Comparison of ENCODE assay signal across 19 cellular contexts in genomic region chr19:18769989-18770528, GRCh38. TPM values are rescaled to one million over a fixed set of nuclear protein-coding genes. Genes with fewer than 3 reads are reported as not detected.
"Had no signal": no experiment of that assay in that cellular context is flagged by ENCODE, and none has a peak within 500 bp of the region (broad histone marks: within the 10 kb centered on the region; RNA-seq: fewer than 3 reads in every experiment).

No MANE protein-coding gene starts in this region.

- H3K27me3 Mint-ChIP-seq: activated CD4-positive, alpha-beta T cell treated with anti-CD3 and anti-CD28 coated beads, Interleukin-2, amount 10 ng/mL, durations not matched to agents 24 days and 14 days; activated T-cell treated with anti-CD3 and anti-CD28 coated beads, Interleukin-2, amount 50 U/mL, for 24 hours; stimulated activated memory B cell treated with anti-CD40 and anti-IgM and Interleukin-4, amounts not matched to agents 10 μg/mL and 1 μg/mL and 100 μg/mL, for 72 hours had no signal

- H3K36me3 ChIP-seq: gastrocnemius medialis, left lung, thoracic aorta, upper lobe of right lung had no signal

- H3K9me3 Mint-ChIP-seq: activated CD4-positive, alpha-beta T cell treated with anti-CD3 and anti-CD28 coated beads, Interleukin-2, amount 10 ng/mL, durations not matched to agents 24 days and 14 days; activated naive CD4-positive, alpha-beta T cell treated with anti-CD3 and anti-CD28 coated beads for 36 hours; activated T-cell treated with anti-CD3 and anti-CD28 coated beads, Interleukin-2, amount 50 U/mL, for 24 hours; nephron; stimulated activated memory B cell treated with anti-CD40 and anti-IgM and Interleukin-4, amounts not matched to agents 10 μg/mL and 1 μg/mL and 100 μg/mL, for 72 hours had no signal

- H3K27ac ChIP-seq: gastrocnemius medialis, heart left ventricle, left lung, spleen, thoracic aorta, upper lobe of right lung had no signal

- H3K4me3 ChIP-seq: body of pancreas, gastrocnemius medialis, heart left ventricle, left lung, spleen, thoracic aorta, upper lobe of right lung had no signal

- H3K9me3 ChIP-seq: body of pancreas, gastrocnemius medialis, heart left ventricle, left lung, spleen, thoracic aorta, upper lobe of right lung had no signal

- DNase-seq: activated CD4-positive, alpha-beta T cell treated with anti-CD3 and anti-CD28 coated beads, Interleukin-2, amount 10 ng/mL, durations not matched to agents 24 days and 14 days; activated CD4-positive, CD25-positive, alpha-beta regulatory T cell; activated CD8-positive, alpha-beta T cell treated with anti-CD3 and anti-CD28 coated beads, Interleukin-2, amount 10 ng/mL, durations not matched to agents 7 days and 5 days; activated naive CD4-positive, alpha-beta T cell treated with anti-CD3 and anti-CD28 coated beads for 36 hours; activated T-cell treated with anti-CD3 and anti-CD28 coated beads, Interleukin-2, amount 50 U/mL, for 24 hours; heart left ventricle; midbrain; posterior cingulate gyrus; spleen; stimulated activated CD4-positive, alpha-beta T cell treated with anti-CD3 and anti-CD28 coated beads, Interleukin-4, amount 100 ng/mL, for 4 hours had no signal

- H3K4me1 ChIP-seq: body of pancreas, heart left ventricle, spleen, upper lobe of right lung had no signal

- H3K27ac Mint-ChIP-seq: activated CD4-positive, alpha-beta T cell treated with anti-CD3 and anti-CD28 coated beads, Interleukin-2, amount 10 ng/mL, durations not matched to agents 24 days and 14 days; activated CD8-positive, alpha-beta T cell treated with anti-CD3 and anti-CD28 coated beads, Interleukin-2, amount 10 ng/mL, durations not matched to agents 7 days and 5 days; activated naive CD4-positive, alpha-beta T cell treated with anti-CD3 and anti-CD28 coated beads for 36 hours; activated T-cell treated with anti-CD3 and anti-CD28 coated beads, Interleukin-2, amount 50 U/mL, for 24 hours; nephron; stimulated activated memory B cell treated with anti-CD40 and anti-IgM and Interleukin-4, amounts not matched to agents 10 μg/mL and 1 μg/mL and 100 μg/mL, for 72 hours had no signal

- H3K4me1 Mint-ChIP-seq: activated CD4-positive, alpha-beta T cell treated with anti-CD3 and anti-CD28 coated beads, Interleukin-2, amount 10 ng/mL, durations not matched to agents 24 days and 14 days had no signal

- H3K36me3 Mint-ChIP-seq: stimulated activated memory B cell treated with anti-CD40 and anti-IgM and Interleukin-4, amounts not matched to agents 10 μg/mL and 1 μg/mL and 100 μg/mL, for 72 hours had no signal

- ATAC-seq: activated CD8-positive, alpha-beta T cell treated with anti-CD3 and anti-CD28 coated beads, Interleukin-2, amount 10 ng/mL, durations not matched to agents 7 days and 5 days; heart left ventricle; stimulated activated memory B cell treated with anti-CD40 and anti-IgM and Interleukin-4, amounts not matched to agents 10 μg/mL and 1 μg/mL and 100 μg/mL, for 72 hours had no signal

- H3K27me3 ChIP-seq: body of pancreas, gastrocnemius medialis, heart left ventricle, left lung, spleen, upper lobe of right lung had no signal

- H3K4me3 Mint-ChIP-seq: activated CD4-positive, alpha-beta T cell treated with anti-CD3 and anti-CD28 coated beads, Interleukin-2, amount 10 ng/mL, durations not matched to agents 24 days and 14 days; activated CD8-positive, alpha-beta T cell treated with anti-CD3 and anti-CD28 coated beads, Interleukin-2, amount 10 ng/mL, durations not matched to agents 7 days and 5 days; activated naive CD4-positive, alpha-beta T cell treated with anti-CD3 and anti-CD28 coated beads for 36 hours; activated T-cell treated with anti-CD3 and anti-CD28 coated beads, Interleukin-2, amount 50 U/mL, for 24 hours; nephron; stimulated activated memory B cell treated with anti-CD40 and anti-IgM and Interleukin-4, amounts not matched to agents 10 μg/mL and 1 μg/mL and 100 μg/mL, for 72 hours had no signal

RNA-seq across cellular contexts. Expression of gene COMP, which starts 21.0 kb away (rescaled TPM):
- total RNA-seq: activated CD4-positive, alpha-beta T cell treated with anti-CD3 and anti-CD28 coated beads, Interleukin-2, amount 10 ng/mL, durations not matched to agents 24 days and 14 days; activated CD8-positive, alpha-beta T cell treated with anti-CD3 and anti-CD28 coated beads, Interleukin-2, amount 10 ng/mL, durations not matched to agents 7 days and 5 days; activated naive CD4-positive, alpha-beta T cell treated with anti-CD3 and anti-CD28 coated beads for 36 hours; kidney epithelial cell; lung microvascular endothelial cell; spleen had no signal
